8 cellular contexts compared by ENCODE assay signal in genomic region chr1:9900142-9901043, GRCh38. TPM values are rescaled to one million over a fixed set of nuclear protein-coding genes. Genes with fewer than 3 reads are reported as not detected.
A peak's percentile ranks its signal among the peaks of the same experiment; 100 is the strongest.
DNase-seq lines count a peak whose midpoint lies in the region; ATAC-seq and FAIRE-seq lines count a peak whose summit lies in the region.

No MANE protein-coding gene starts in this region.

- no peak for FAIRE-seq in frontal cortex (lab: Jason Lieb, UNC)

- no peaks in the 10 kb centered on the region for H3K27me3 ChIP-seq in endocrine pancreas (ENCODE audit: control insufficient read depth, insufficient read depth, low read length)

- H3K9ac ChIP-seq in endocrine pancreas (ENCODE audit: control insufficient read depth, insufficient read depth, low read length), result no peak overlapping the region

- DNase-seq in DMS53 (lab: John Stamatoyannopoulos, UW), result peak; percentile 97
- peak; percentile 16 to 64 for DNase-seq in NCI-H524 (lab: John Stamatoyannopoulos, UW)
- DNase-seq in nucleus accumbens (lab: John Stamatoyannopoulos, UW), result peak in 40 of 56 donors; percentile 17 to 66 (median 38)
- no peak for DNase-seq in HuH-7.5 (ENCODE audit: low spot score)
- DNase-seq in OCI-M2 (lab: John Stamatoyannopoulos, UW; ENCODE audit: unreplicated experiment), result no peak
- no peak for DNase-seq in frontal cortex (ENCODE audit: low spot score in 2 of 2)

- H3K9me3 ChIP-seq in endocrine pancreas (ENCODE audit: control insufficient read depth, low read length), result no peaks in the 10 kb centered on the region

- peak overlapping the region; percentile 11 for H3K4me3 ChIP-seq in endocrine pancreas (ENCODE audit: control insufficient read depth, insufficient read depth, low read length)

- H3K36me3 ChIP-seq in endocrine pancreas (ENCODE audit: control insufficient read depth, insufficient read depth, low read length), result no peaks in the 10 kb centered on the region

- no peaks in the 10 kb centered on the region for H3K4me1 ChIP-seq in endocrine pancreas (ENCODE audit: control insufficient read depth, insufficient read depth, low read length)

- ATAC-seq in GM18867 (IDR thresholded peaks at IDR 0.05; ENCODE audit: unreplicated experiment), result no peak

RNA-seq across cellular contexts. Expression of gene CTNNBIP1, which starts 9.7 kb away (rescaled TPM):
- 44.0 TPM for total RNA-seq in frontal cortex

RNA-seq across cellular contexts. Expression of gene LZIC, which starts 42.8 kb away (rescaled TPM):
- total RNA-seq in frontal cortex, result 82.3 TPM

RNA-seq across cellular contexts. Expression of gene NMNAT1, which starts 42.9 kb away (rescaled TPM):
- total RNA-seq in frontal cortex, result 9.0 TPM

Comparison
In these comparisons a context has a peak if more than half of its experiments do, and no peak if none do; other contexts are left out.
1. DNase-seq: peak in DMS53 (single experiment), NCI-H524 (2 of 2) and nucleus accumbens (40 of 56); none in HuH-7.5 (single experiment), OCI-M2 (single experiment) and frontal cortex (0 of 2).